1 cellular context compared by ENCODE assay signal in genomic region chr17:64147110-64148016, GRCh38.
TF ChIP-seq lines count a peak whose summit lies in the region.

No MANE protein-coding gene starts in this region.

TF ChIP-seq in HepG2, 621 proteins besides CTCF, POLR2A, EP300 and RAD21 (continued from another document and continues in another):
- no peak for TF ChIP-seq AFF4 (CRISPR knock-in tag; IDR thresholded peaks at IDR 0.05)
- TF ChIP-seq ZSCAN31 (CRISPR knock-in tag; IDR thresholded peaks at IDR 0.05; ENCODE audit: low read depth): 0 out of 2 replicates have a peak, but pooled peaks have one; percentile 0
- no peak for TF ChIP-seq ZNF792 (CRISPR knock-in tag; IDR thresholded peaks at IDR 0.05)
- no peak for TF ChIP-seq ZNF274 (CRISPR knock-in tag; IDR thresholded peaks at IDR 0.05)
- TF ChIP-seq ZFX (CRISPR knock-in tag; IDR thresholded peaks at IDR 0.05; ENCODE audit: low read depth): peak; percentile 53; the same call in 1 of the 2 replicates
- no peak for TF ChIP-seq ZNF10 (CRISPR knock-in tag; IDR thresholded peaks at IDR 0.05; ENCODE audit: borderline replicate concordance, low read depth)
- no peak for TF ChIP-seq IKZF1 (IDR thresholded peaks at IDR 0.05)
- no peak for TF ChIP-seq ZNF333 (CRISPR knock-in tag; IDR thresholded peaks at IDR 0.05; ENCODE audit: borderline replicate concordance)
- peak; percentile 49 for TF ChIP-seq POGZ (CRISPR knock-in tag; IDR thresholded peaks at IDR 0.05)
- TF ChIP-seq ZBTB34 (CRISPR knock-in tag; IDR thresholded peaks at IDR 0.05): no peak; the same call in 1 of the 2 replicates
- TF ChIP-seq ZNF276 (CRISPR knock-in tag; IDR thresholded peaks at IDR 0.05; ENCODE audit: low read depth): no peak
- peak; percentile 9; the same call in 1 of the 2 replicates for TF ChIP-seq CSRNP2 (CRISPR knock-in tag; conservative IDR thresholded peaks at IDR 0.05; ENCODE audit: low read depth)
- no peak for TF ChIP-seq TIGD3 (CRISPR knock-in tag; IDR thresholded peaks at IDR 0.05; ENCODE audit: borderline replicate concordance)
- TF ChIP-seq KIAA2018 (CRISPR knock-in tag; IDR thresholded peaks at IDR 0.05; ENCODE audit: borderline replicate concordance): no peak
- TF ChIP-seq ZNF34 (CRISPR knock-in tag; IDR thresholded peaks at IDR 0.05; ENCODE audit: borderline replicate concordance): no peak
- TF ChIP-seq PTBP1 (IDR thresholded peaks at IDR 0.05; ENCODE audit: low read depth, low read length, poor library complexity, severe bottlenecking): no peak
- TF ChIP-seq PAF1 (CRISPR knock-in tag; IDR thresholded peaks at IDR 0.05): peak; percentile 89
- peak; percentile 61; the same call in 1 of the 2 replicates for TF ChIP-seq ZNF317 (CRISPR knock-in tag; IDR thresholded peaks at IDR 0.05)
- peak; percentile 65; the same call in 1 of the 2 replicates for TF ChIP-seq ZSCAN20 (CRISPR knock-in tag; IDR thresholded peaks at IDR 0.05; ENCODE audit: borderline replicate concordance)
- TF ChIP-seq DBP (CRISPR knock-in tag; IDR thresholded peaks at IDR 0.05; ENCODE audit: not compliant biosample characterization): peak; percentile 73
- TF ChIP-seq ZSCAN30 (CRISPR knock-in tag; IDR thresholded peaks at IDR 0.05): no peak
- TF ChIP-seq ZNF432 (CRISPR knock-in tag; IDR thresholded peaks at IDR 0.05; ENCODE audit: borderline replicate concordance): no peak
- peak; percentile 65; the same call in 1 of the 2 replicates for TF ChIP-seq HDAC6 (IDR thresholded peaks at IDR 0.05; ENCODE audit: low read depth, low read length)
- no peak for TF ChIP-seq SPEN (CRISPR knock-in tag; IDR thresholded peaks at IDR 0.05; ENCODE audit: low read depth)
- peak; percentile 42; the same call in 1 of the 2 replicates for TF ChIP-seq ZNF749 (CRISPR knock-in tag; IDR thresholded peaks at IDR 0.05; ENCODE audit: borderline replicate concordance)
- no peak for TF ChIP-seq CBX2 (IDR thresholded peaks at IDR 0.05; ENCODE audit: low read depth, low read length)
- no peak for TF ChIP-seq CBX2 (CRISPR knock-in tag; IDR thresholded peaks at IDR 0.05; ENCODE audit: low read depth)
- no peak for TF ChIP-seq TCF7L2 (IDR thresholded peaks at IDR 0.05; ENCODE audit: low read depth, low read length)
- no peak for TF ChIP-seq NAIF1 (CRISPR knock-in tag; IDR thresholded peaks at IDR 0.05; ENCODE audit: borderline replicate concordance)
- TF ChIP-seq ZNF354B (CRISPR knock-in tag; IDR thresholded peaks at IDR 0.05): 0 out of 2 replicates have a peak, but pooled peaks have one; percentile 32
- no peak for TF ChIP-seq IKZF4 (CRISPR knock-in tag; IDR thresholded peaks at IDR 0.05; ENCODE audit: borderline replicate concordance, low read depth, not compliant biosample characterization)
